In genomic region chrX:101391831-101392230, GRCh38 we compare ENCODE assay signal across 8 cellular contexts. TPM values are rescaled to one million over a fixed set of nuclear protein-coding genes. Genes with fewer than 3 reads are reported as not detected.
DNase-seq lines count a peak whose midpoint lies in the region; ATAC-seq, FAIRE-seq and TF ChIP-seq lines count a peak whose summit lies in the region.

No MANE protein-coding gene starts in this region.

- no peak for TF ChIP-seq CTCF in fibroblast of pulmonary artery (IDR thresholded peaks at IDR 0.05; ENCODE audit: low read length, missing control alignments)
- TF ChIP-seq CTCF in sigmoid colon (IDR thresholded peaks at IDR 0.05) = no peak

- FAIRE-seq in GM12891 (lab: Jason Lieb, UNC) = peak; percentile 76

- DNase-seq in GM12891 (ENCODE audit: insufficient read length, low spot score) = no peak
- DNase-seq in SK-N-MC (ENCODE audit: low read depth, low spot score) = no peak
- no peak for DNase-seq in fibroblast of pulmonary artery (ENCODE audit: low read depth)
- DNase-seq in sigmoid colon = no peak
- no peak for DNase-seq in NOMO-1 treated with dmso at 0.1 percent for 144 hours (lab: John Stamatoyannopoulos, UW; ENCODE audit: unreplicated experiment)
- no peak for DNase-seq in AG08395 (ENCODE audit: low spot score)
- DNase-seq in GM03348 (ENCODE audit: low spot score) = no peak

- H3K36me3 ChIP-seq in SK-N-MC (ENCODE audit: insufficient read depth, low read length) = peaks cover 44% of the 10 kb centered on the region
- peaks cover 0 to 11% (median 2%) of the 10 kb centered on the region in 4 donors for H3K36me3 ChIP-seq in sigmoid colon

- intact Hi-C loops in sigmoid colon (cut with DNase I) = loop anchor here (2.0 to 5.0 kb wide), 2 partner anchors 15 to 45 kb away; partner anchors contain the start of genes GLA and TIMM8A

- H3K27ac ChIP-seq in SK-N-MC (peak overlapping the region; percentile 88), sigmoid colon (peak overlapping the region; percentile 71 to 85 (median 76))

- no peak for TF ChIP-seq POLR2A in GM12891 (IDR thresholded peaks at IDR 0.05; ENCODE audit: low read depth, low read length)
- TF ChIP-seq POLR2A in sigmoid colon (IDR thresholded peaks at IDR 0.05) = no peak

- H3K9me3 ChIP-seq in SK-N-MC (ENCODE audit: low read depth, low read length) (no peaks in the 10 kb centered on the region), sigmoid colon (no peaks in the 10 kb centered on the region)

- H3K4me3 ChIP-seq in SK-N-MC = peak overlapping the region; percentile 86
- H3K4me3 ChIP-seq in fibroblast of pulmonary artery (replicated peaks; ENCODE audit: low read depth, low read length) = peak overlapping the region; percentile 77
- peak overlapping the region in 2 of 4 donors; percentile 46 to 53 for H3K4me3 ChIP-seq in sigmoid colon

- no peaks in the 10 kb centered on the region for H3K27me3 ChIP-seq in sigmoid colon

- TF ChIP-seq EP300 in sigmoid colon (IDR thresholded peaks at IDR 0.05) = no peak

- H3K4me1 ChIP-seq in sigmoid colon = peaks cover 0 to 8% (median 0%) of the 10 kb centered on the region in 4 donors

- 12 to 36% methylated on average over 6 of the region's 6 CpGs for WGBS in sigmoid colon, 2 donors

- no peak for ATAC-seq in GM21423 (IDR thresholded peaks at IDR 0.05; ENCODE audit: unreplicated experiment)

- H3K9ac ChIP-seq in SK-N-MC (ENCODE audit: insufficient read length) = peak overlapping the region; percentile 99

TF ChIP-seq in GM12891, 5 proteins besides CTCF, POLR2A, EP300 and RAD21:
- TF ChIP-seq POU2F2 (IDR thresholded peaks at IDR 0.05; ENCODE audit: low read depth, low read length) (no peak), SPI1 (IDR thresholded peaks at IDR 0.05; ENCODE audit: low read depth, low read length) (no peak), POLR2AphosphoS5 (IDR thresholded peaks at IDR 0.05; ENCODE audit: low read depth, low read length) (no peak), PAX5 (IDR thresholded peaks at IDR 0.05; ENCODE audit: insufficient read depth, low read length, severe bottlenecking) (no peak), TAF1 (IDR thresholded peaks at IDR 0.05; ENCODE audit: low read depth, low read length) (no peak)

RNA-seq across cellular contexts. Expression of gene RPL36A, which starts 1.0 kb away (rescaled TPM):
- polyA plus RNA-seq in GM12891 (2012; ENCODE audit: low read depth, missing spikeins) = 4,192 TPM
- 1,000 to 10,000 TPM in 2 of 4 donors, 100 to 1,000 TPM in 2; 753 to 2,539 (median 1,366) TPM for total RNA-seq in sigmoid colon
- polyA plus RNA-seq in sigmoid colon = 1,000 to 10,000 TPM; 1,854 to 3,258 (median 2,959) TPM

RNA-seq across cellular contexts. Expression of gene BTK, which starts 5.8 kb away (rescaled TPM):
- 85.4 TPM for polyA plus RNA-seq in GM12891 (2012; ENCODE audit: low read depth, missing spikeins)
- total RNA-seq in sigmoid colon = 1 to 10 TPM; 4.2 to 8.6 (median 6.1) TPM
- 10 to 100 TPM in 1 of 3 donors, 1 to 10 TPM in 2; 4.2 to 23.2 (median 5.4) TPM for polyA plus RNA-seq in sigmoid colon

RNA-seq across cellular contexts. Expression of gene GLA, which starts 15.9 kb away (rescaled TPM):
- polyA plus RNA-seq in GM12891 (2012; ENCODE audit: low read depth, missing spikeins) = 20.4 TPM
- 10 to 100 TPM in 3 of 4 donors, 1 to 10 TPM in 1; 9.7 to 15.3 (median 13.0) TPM for total RNA-seq in sigmoid colon
- polyA plus RNA-seq in sigmoid colon = 10 to 100 TPM in 2 of 3 donors, 1 to 10 TPM in 1; 6.0 to 24.0 (median 23.2) TPM

RNA-seq across cellular contexts. Expression of gene HNRNPH2, which starts 16.2 kb away (rescaled TPM):
- 41.6 TPM for polyA plus RNA-seq in GM12891 (2012; ENCODE audit: low read depth, missing spikeins)
- total RNA-seq in sigmoid colon = 10 to 100 TPM; 38.8 to 51.0 (median 47.2) TPM
- 10 to 100 TPM; 56.5 to 66.4 (median 64.7) TPM for polyA plus RNA-seq in sigmoid colon

RNA-seq across cellular contexts. Expression of gene TIMM8A, which starts 43.3 kb away (rescaled TPM):
- 21.5 TPM for polyA plus RNA-seq in GM12891 (2012; ENCODE audit: low read depth, missing spikeins)
- total RNA-seq in sigmoid colon = 1 to 10 TPM; 3.0 to 7.1 (median 4.6) TPM
- 10 to 100 TPM in 2 of 3 donors, 1 to 10 TPM in 1; 7.2 to 14.2 (median 11.8) TPM for polyA plus RNA-seq in sigmoid colon
